ENCODE assay signal across 8 cellular contexts in genomic region chr20:1895674-1896496, GRCh38. TPM values are rescaled to one million over a fixed set of nuclear protein-coding genes. Genes with fewer than 3 reads are reported as not detected.
A peak's percentile ranks its signal among the peaks of the same experiment; 100 is the strongest.
DNase-seq lines count a peak whose midpoint lies in the region; ATAC-seq and TF ChIP-seq lines count a peak whose summit lies in the region.

No MANE protein-coding gene starts in this region.

- H3K9me3 ChIP-seq in neuron (ENCODE audit: low read length) = no peaks in the 10 kb centered on the region

- ATAC-seq in GM21737 (IDR thresholded peaks at IDR 0.05; ENCODE audit: unreplicated experiment) (no peak), GM19395 (IDR thresholded peaks at IDR 0.05; ENCODE audit: unreplicated experiment) (no peak)

- POLR2A ChIA-PET in RWPE1 (lab: Yijun Ruan, JAX; ENCODE audit: low non-redundant PET) = no interaction called here

- H3K4me3 ChIP-seq in GM06990 (replicated peaks; ENCODE audit: low read depth, low read length) (peak overlapping the region; percentile 61), fibroblast of the aortic adventitia (ENCODE audit: low read depth, low read length) (peak overlapping the region; percentile 73), neuron (ENCODE audit: low read length) (peak overlapping the region; percentile 58)

- DNase-seq in GM06990 (ENCODE audit: extremely low read depth, insufficient read length) = no peak
- DNase-seq in RWPE1 (ENCODE audit: low spot score) = peak; percentile 44
- DNase-seq in fibroblast of the aortic adventitia (ENCODE audit: low read depth) = peak; percentile 27
- no peak for DNase-seq in T-helper 9 cell
- DNase-seq in activated naive CD4-positive, alpha-beta T cell (lab: John Stamatoyannopoulos, UW) = no peak

- TF ChIP-seq CTCF in GM06990 (IDR thresholded peaks at IDR 0.05; ENCODE audit: insufficient read depth, low read length, poor library complexity, severe bottlenecking) (no peak), RWPE1 (conservative IDR thresholded peaks at IDR 0.05; ENCODE audit: low read depth) (no peak), fibroblast of the aortic adventitia (IDR thresholded peaks at IDR 0.05; ENCODE audit: insufficient read depth, low read length) (no peak)

- H3K27me3 ChIP-seq in GM06990 (replicated peaks; ENCODE audit: control insufficient read depth, insufficient read depth, low read length) = peaks cover 2% of the 10 kb centered on the region
- H3K27me3 ChIP-seq in neuron (ENCODE audit: insufficient read depth, low read length) = peaks cover 25% of the 10 kb centered on the region

- peaks cover 15% of the 10 kb centered on the region for H3K4me1 ChIP-seq in neuron (ENCODE audit: insufficient read depth, low read length)

- H3K36me3 ChIP-seq in GM06990 (ENCODE audit: control insufficient read depth, insufficient read depth, low read length) (no peaks in the 10 kb centered on the region), neuron (ENCODE audit: insufficient read depth, low read length) (no peaks in the 10 kb centered on the region)

- peak overlapping the region; percentile 86 for H3K27ac ChIP-seq in RWPE1

- peak overlapping the region; percentile 64 for H2AFZ ChIP-seq in neuron (ENCODE audit: low read depth, low read length)

- CTCF ChIA-PET in RWPE1 (lab: Yijun Ruan, JAX) = interaction anchor here (0.6 to 1.4 kb wide), 4 partner anchors 43 to 196 kb away, joined by 3 to 6 read pairs (median 4); no protein-coding TSS in a partner anchor

RNA-seq across cellular contexts. Expression of gene SIRPA, which starts 0.7 kb away (rescaled TPM):
- total RNA-seq in fibroblast of the aortic adventitia (ENCODE audit: low replicate concordance) = 12.2 and 18.3 TPM in 2 replicates

Comparison
In these comparisons a context has a peak if more than half of its experiments do, and no peak if none do; other contexts are left out.
1. DNase-seq: peak in RWPE1 (single experiment) and fibroblast of the aortic adventitia (single experiment); none in GM06990 (single experiment), T-helper 9 cell (single experiment) and activated naive CD4-positive, alpha-beta T cell (0 of 4).
2. Peak in every context shown above with its lines, with median percentiles within 50 percentile points of each other: H3K4me3 ChIP-seq.